12 cellular contexts compared by ENCODE assay signal in the genomic region with DNA sequence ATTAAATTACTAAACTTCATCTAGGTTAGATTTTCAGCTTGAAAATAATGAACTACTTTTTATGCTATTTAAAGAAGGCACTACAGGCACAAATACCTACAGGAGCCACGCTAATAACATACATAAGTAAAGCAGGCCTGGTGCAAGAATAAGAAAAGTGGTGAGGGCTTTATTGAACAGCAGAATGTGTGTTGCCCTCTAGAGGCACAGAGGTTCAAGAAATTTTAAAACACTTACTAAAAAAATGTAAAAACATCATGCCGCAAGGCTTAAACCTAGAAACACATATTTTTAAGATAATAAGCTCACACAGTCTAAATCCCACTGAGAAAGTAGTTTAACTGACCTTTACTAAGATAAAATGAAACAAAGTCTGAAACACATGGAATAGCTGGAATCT. TPM values are rescaled to one million over a fixed set of nuclear protein-coding genes. Genes with fewer than 3 reads are reported as not detected.
DNase-seq lines count a peak whose midpoint lies in the region; ATAC-seq and TF ChIP-seq lines count a peak whose summit lies in the region.
"Had no signal": no experiment of that assay in that cellular context is flagged by ENCODE, and none has a peak within 500 bp of the region (broad histone marks: within the 10 kb centered on the region; RNA-seq: fewer than 3 reads in every experiment).

No MANE protein-coding gene starts in this region.

- H3K79me2 ChIP-seq in DND-41 (ENCODE audit: insufficient read depth, low read length) (peaks cover 99% of the 10 kb centered on the region), KMS-11 (ENCODE audit: insufficient read depth, low read depth) (peaks cover 34% of the 10 kb centered on the region; the same call in 1 of the 2 replicates)

- no peak overlapping the region for H2BK120ac ChIP-seq in neuronal stem cell (ENCODE audit: low read depth, low read length)

- H3K36me3 ChIP-seq in DND-41 (ENCODE audit: insufficient read depth, low read length) (no peaks in the 10 kb centered on the region), KMS-11 (ENCODE audit: insufficient read depth) (no peaks in the 10 kb centered on the region), brain microvascular endothelial cell (replicated peaks) (no peaks in the 10 kb centered on the region), neutrophil (no peaks in the 10 kb centered on the region), neuronal stem cell (replicated peaks in 1 of 2; ENCODE audit: control insufficient read depth in 2 of 2, insufficient read depth in 2 of 2, low read length in 2 of 2) (peaks cover 0 to 5% of the 10 kb centered on the region in 2 donors)
- H3K36me3 ChIP-seq: adrenal gland had no signal

- no peaks in the 10 kb centered on the region for H3K9me3 ChIP-seq in DND-41 (ENCODE audit: insufficient read depth, low read length, severe bottlenecking)
- H3K9me3 ChIP-seq in neutrophil: no peaks in the 10 kb centered on the region
- H3K9me3 ChIP-seq in neuronal stem cell (replicated peaks in 1 of 2; ENCODE audit: control insufficient read depth in 2 of 2, insufficient read depth in 1 of 2, low read depth in 1 of 2, low read length in 2 of 2): no peaks in the 10 kb centered on the region
- H3K9me3 ChIP-seq: adrenal gland had no signal

- ATAC-seq in DND-41 (ENCODE audit: insufficient read depth, low read depth) (no peak), HG02763 (IDR thresholded peaks at IDR 0.05; ENCODE audit: unreplicated experiment) (no peak)
- ATAC-seq: effector memory CD8-positive, alpha-beta T cell had no signal

- H3K79me1 ChIP-seq in neuronal stem cell (ENCODE audit: low read depth, low read length): no peaks in the 10 kb centered on the region

- H2AFZ ChIP-seq in DND-41 (ENCODE audit: low read depth, low read length) (no peak overlapping the region), KMS-11 (ENCODE audit: low read depth) (no peak overlapping the region), neuronal stem cell (ENCODE audit: low read length) (no peak overlapping the region)

- DNase-seq in DND-41: no peak
- no peak for DNase-seq in brain microvascular endothelial cell
- no peak for DNase-seq in neuronal stem cell (ENCODE audit: low spot score)
- no peak for DNase-seq in ACHN
- DNase-seq: activated T-cell treated with anti-CD3 and anti-CD28 coated beads for 4 hours; adrenal gland; DMS53; effector memory CD8-positive, alpha-beta T cell; hippocampal formation had no signal

- peaks cover 67% of the 10 kb centered on the region for H4K20me1 ChIP-seq in DND-41 (ENCODE audit: insufficient read depth, low read length)
- H4K20me1 ChIP-seq in KMS-11 (ENCODE audit: insufficient read depth): peaks cover 18% of the 10 kb centered on the region

- no peak overlapping the region for H3K14ac ChIP-seq in neuronal stem cell (ENCODE audit: low read length)

- no CpG with 5 or more reads among the region's 2 CpGs for WGBS in neuronal stem cell (ENCODE audit: extremely low coverage in 2 of 2, insufficient read length in 2 of 2, insufficient replicate concordance in 1 of 2), 2 donors

- H3K4me3 ChIP-seq in DND-41 (ENCODE audit: low read depth in 1 of 2, low read length in 2 of 2): no peak overlapping the region
- H3K4me3 ChIP-seq in KMS-11 (IDR thresholded peaks at IDR 0.05; ENCODE audit: insufficient read depth, low read depth, low read length): no peak overlapping the region
- no peak overlapping the region for H3K4me3 ChIP-seq in brain microvascular endothelial cell (ENCODE audit: low read depth, low read length)
- no peak overlapping the region for H3K4me3 ChIP-seq in neutrophil (ENCODE audit: low read depth in 1 of 2, low read length in 1 of 2)
- no peak overlapping the region for H3K4me3 ChIP-seq in neuronal stem cell (ENCODE audit: low read length in 2 of 2)
- H3K4me3 ChIP-seq: adrenal gland had no signal

- no peak overlapping the region for H3K18ac ChIP-seq in neuronal stem cell (ENCODE audit: low read length)

- no peak overlapping the region for H2BK12ac ChIP-seq in neuronal stem cell (ENCODE audit: low read length)

- H4K91ac ChIP-seq in neuronal stem cell (ENCODE audit: low read depth, low read length, poor library complexity): no peak overlapping the region

- no peak overlapping the region for H2BK15ac ChIP-seq in neuronal stem cell (ENCODE audit: low read length)

- H4K8ac ChIP-seq in neuronal stem cell (ENCODE audit: low read depth, low read length): no peak overlapping the region

- no peak overlapping the region for H3K4ac ChIP-seq in neuronal stem cell (ENCODE audit: low read length)

- no peak overlapping the region for H2AK5ac ChIP-seq in neuronal stem cell (ENCODE audit: low read depth, low read length)

- peak; percentile 41 for TF ChIP-seq CTCF in DND-41 (IDR thresholded peaks at IDR 0.05; ENCODE audit: borderline replicate concordance, extremely low read depth, low read length, poor library complexity, severe bottlenecking)
- 0 out of 2 replicates have a peak, but pooled peaks have one; percentile 35 for TF ChIP-seq CTCF in KMS-11 (conservative IDR thresholded peaks at IDR 0.05; ENCODE audit: low read depth, low read length)
- peak; percentile 40 for TF ChIP-seq CTCF in brain microvascular endothelial cell (IDR thresholded peaks at IDR 0.05; ENCODE audit: low read depth, low read length, missing control alignments)
- TF ChIP-seq CTCF in neutrophil (IDR thresholded peaks at IDR 0.05): no peak

- no peak overlapping the region for H3K9ac ChIP-seq in DND-41 (ENCODE audit: low read depth, low read length)
- H3K9ac ChIP-seq in KMS-11: no peak overlapping the region
- H3K9ac ChIP-seq in neuronal stem cell (ENCODE audit: low read depth, low read length, poor library complexity): no peak overlapping the region

- in situ Hi-C loops in brain microvascular endothelial cell (cut with HindIII; ENCODE audit: low pct_ligation_motif_present, low sequenced_read_pairs): no loop called here
- in situ Hi-C loops in ACHN (cut with HindIII; ENCODE audit: low pct_ligation_motif_present, low pct_unique_long_range_greater_than_20kb, low sequenced_read_pairs): no loop called here

- H3K4me2 ChIP-seq in DND-41 (ENCODE audit: insufficient read depth, low read length) (no peak overlapping the region), KMS-11 (no peak overlapping the region; the same call in 1 of the 2 replicates), neuronal stem cell (ENCODE audit: insufficient read depth, low read length, poor library complexity, severe bottlenecking) (no peak overlapping the region)

- H2BK5ac ChIP-seq in neuronal stem cell (ENCODE audit: low read length): no peak overlapping the region

- H3K27me3 ChIP-seq in DND-41 (ENCODE audit: insufficient read depth, low read length, poor library complexity): no peaks in the 10 kb centered on the region
- no peaks in the 10 kb centered on the region for H3K27me3 ChIP-seq in KMS-11 (ENCODE audit: insufficient read depth, low read depth)
- H3K27me3 ChIP-seq in brain microvascular endothelial cell (replicated peaks): no peaks in the 10 kb centered on the region
- H3K27me3 ChIP-seq in neutrophil: no peaks in the 10 kb centered on the region
- no peaks in the 10 kb centered on the region for H3K27me3 ChIP-seq in neuronal stem cell (ENCODE audit: control insufficient read depth in 3 of 3, insufficient read depth in 3 of 3, low read depth in 1 of 3, low read length in 3 of 3)
- H3K27me3 ChIP-seq: adrenal gland had no signal

- no peak overlapping the region for H3K27ac ChIP-seq in DND-41 (ENCODE audit: low read length)
- no peak overlapping the region for H3K27ac ChIP-seq in KMS-11
- no peak overlapping the region for H3K27ac ChIP-seq in brain microvascular endothelial cell
- H3K27ac ChIP-seq in neutrophil: peak overlapping the region; percentile 99
- H3K27ac ChIP-seq in neuronal stem cell (replicated peaks; ENCODE audit: low read length): no peak overlapping the region
- H3K27ac ChIP-seq: adrenal gland had no signal

- no peak overlapping the region for H3K23ac ChIP-seq in neuronal stem cell (ENCODE audit: low read depth, low read length, poor library complexity)

- H3K4me1 ChIP-seq in DND-41 (ENCODE audit: insufficient read depth, low read length): no peaks in the 10 kb centered on the region
- H3K4me1 ChIP-seq in KMS-11 (ENCODE audit: low read depth, poor library complexity, severe bottlenecking): peaks cover 57% of the 10 kb centered on the region
- H3K4me1 ChIP-seq in neutrophil (ENCODE audit: control insufficient read depth in 1 of 2, insufficient read depth in 1 of 2, low read depth in 1 of 2, low read length in 1 of 2): peaks cover 83 to 95% of the 10 kb centered on the region in 2 experiments
- H3K4me1 ChIP-seq in neuronal stem cell (ENCODE audit: control insufficient read depth in 2 of 2, insufficient read depth in 1 of 2, low read depth in 1 of 2, low read length in 2 of 2): no peaks in the 10 kb centered on the region

RNA-seq across cellular contexts. Expression of gene CACUL1, which starts 20.3 kb away (rescaled TPM):
- 68.0 TPM for polyA plus RNA-seq in neuronal stem cell (2013, experiment 1 of 2)
- polyA plus RNA-seq in neuronal stem cell (2013, experiment 2 of 2): 78.2 TPM
